ENCODE assay signal across 27 cellular contexts in the genomic region with DNA sequence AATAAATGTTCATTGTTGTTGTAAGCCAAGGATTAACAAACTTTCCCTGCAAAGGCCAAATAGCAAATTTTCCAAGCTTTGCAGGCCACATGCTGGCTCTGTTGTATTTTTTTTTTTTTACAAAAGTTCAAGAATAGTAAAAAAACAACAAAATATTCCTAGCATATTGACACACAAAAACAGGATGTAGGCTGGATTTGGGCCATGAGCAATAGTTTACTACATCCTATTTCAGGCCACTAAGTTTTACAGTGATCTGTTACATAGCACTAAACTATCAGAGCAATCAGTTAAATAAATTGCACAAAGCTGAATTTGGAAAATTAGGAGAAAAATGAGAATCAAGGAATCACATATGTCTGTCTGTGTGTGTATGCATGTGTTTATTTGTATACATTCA.
"Had no signal": no experiment of that assay in that cellular context is flagged by ENCODE, and none has a peak within 500 bp of the region (broad histone marks: within the 10 kb centered on the region; RNA-seq: fewer than 3 reads in every experiment).

No MANE protein-coding gene starts in this region.

- H3K4me1 Mint-ChIP-seq: immature natural killer cell, naive B cell had no signal

- H3K36me3 Mint-ChIP-seq: immature natural killer cell, mesothelial cell of epicardium, naive B cell had no signal

- H3K27ac Mint-ChIP-seq: dendritic cell treated with granulocyte-macrophage colony-stimulating factor and Interleukin-4, amounts not matched to agents 40 ng/mL and 50 ng/mL, for 4 days; immature natural killer cell; mesothelial cell of epicardium; naive B cell had no signal

- H3K27me3 Mint-ChIP-seq: dendritic cell treated with granulocyte-macrophage colony-stimulating factor and Interleukin-4, amounts not matched to agents 40 ng/mL and 50 ng/mL, for 4 days; naive B cell had no signal

- H3K9me3 Mint-ChIP-seq: dendritic cell treated with granulocyte-macrophage colony-stimulating factor and Interleukin-4, amounts not matched to agents 40 ng/mL and 50 ng/mL, for 4 days had no signal

- H3K27me3 ChIP-seq: colonic mucosa, dorsolateral prefrontal cortex, esophagus squamous epithelium, gastrocnemius medialis, heart left ventricle, hepatocyte, left lung had no signal

- ATAC-seq: esophagus mucosa, gastrocnemius medialis, heart left ventricle, left lung, lower lobe of right lung, mucosa of descending colon had no signal

- DNase-seq: cerebellar nuclear complex; colonic mucosa; cortex of kidney; dorsolateral prefrontal cortex; effector CD4-positive, alpha-beta T cell; effector memory CD4-positive, alpha-beta T cell; erythroblast; esophagus squamous epithelium; foreskin fibroblast; foreskin melanocyte; gastrocnemius medialis; heart left ventricle; hypothalamus; immature natural killer cell; islet precursor cell; kidney; kidney glomerular epithelial cell; left lung; lower lobe of right lung; mesenchymal stem cell; mucosa of descending colon; naive B cell had no signal

- H3K36me3 ChIP-seq: colonic mucosa, esophagus squamous epithelium, gastrocnemius medialis, heart left ventricle, left lung, lower lobe of right lung had no signal

- H3K9me3 ChIP-seq: colonic mucosa, esophagus squamous epithelium, gastrocnemius medialis, left lung, lower lobe of right lung, mucosa of descending colon had no signal

- H3K4me1 ChIP-seq: colonic mucosa, esophagus squamous epithelium, left lung, lower lobe of right lung had no signal

- H3K4me3 ChIP-seq: colonic mucosa, dorsolateral prefrontal cortex, esophagus squamous epithelium, gastrocnemius medialis, heart left ventricle, hepatocyte, left lung, lower lobe of right lung, mucosa of descending colon had no signal

- H3K4me3 Mint-ChIP-seq: dendritic cell treated with granulocyte-macrophage colony-stimulating factor and Interleukin-4, amounts not matched to agents 40 ng/mL and 50 ng/mL, for 4 days; immature natural killer cell; mesothelial cell of epicardium; naive B cell had no signal

- H3K27ac ChIP-seq: colonic mucosa, dorsolateral prefrontal cortex, epithelial cell of prostate, esophagus squamous epithelium, gastrocnemius medialis, hepatocyte, left lung, lower lobe of right lung had no signal
